13 cellular contexts compared by ENCODE assay signal in genomic region chr17:74452027-74452840, GRCh38. TPM values are rescaled to one million over a fixed set of nuclear protein-coding genes. Genes with fewer than 3 reads are reported as not detected.
DNase-seq lines count a peak whose midpoint lies in the region; ATAC-seq, FAIRE-seq and TF ChIP-seq lines count a peak whose summit lies in the region.
"Had no signal": no experiment of that assay in that cellular context is flagged by ENCODE, and none has a peak within 500 bp of the region (broad histone marks: within the 10 kb centered on the region; RNA-seq: fewer than 3 reads in every experiment).

No MANE protein-coding gene starts in this region.

- no peaks in the 10 kb centered on the region for H3K9me3 Mint-ChIP-seq in naive thymus-derived CD4-positive, alpha-beta T cell
- no peaks in the 10 kb centered on the region for H3K9me3 Mint-ChIP-seq in endothelial cell (ENCODE audit: unreplicated experiment)
- H3K9me3 Mint-ChIP-seq in activated CD4-positive, alpha-beta T cell treated with anti-CD3 and anti-CD28 coated beads for 36 hours (ENCODE audit: low read depth) = no peaks in the 10 kb centered on the region

- no peak for FAIRE-seq in bronchial epithelial cell (lab: Jason Lieb, UNC)

- TF ChIP-seq CTCF in HEK293 (tag by site-specific recombination; IDR thresholded peaks at IDR 0.05) (no peak), bronchial epithelial cell (IDR thresholded peaks at IDR 0.05; ENCODE audit: insufficient read depth, low read length, severe bottlenecking) (no peak), endothelial cell (IDR thresholded peaks at IDR 0.05; ENCODE audit: unreplicated experiment) (no peak)

- peak overlapping the region in 8 of 10 donors; percentile 21 to 59 (median 41) for H3K4me3 Mint-ChIP-seq in naive thymus-derived CD4-positive, alpha-beta T cell
- no peak overlapping the region for H3K4me3 Mint-ChIP-seq in endothelial cell (ENCODE audit: unreplicated experiment)
- no peak overlapping the region for H3K4me3 Mint-ChIP-seq in activated CD4-positive, alpha-beta T cell treated with anti-CD3 and anti-CD28 coated beads for 36 hours

- H3K27ac ChIP-seq in BLaER1 (no peak overlapping the region), HEK293 (ENCODE audit: extremely low read depth, low read depth, low read length) (no peak overlapping the region)
- H3K27ac ChIP-seq in naive thymus-derived CD4-positive, alpha-beta T cell (ENCODE audit: low read depth, low read length) = no peak overlapping the region

- no peak overlapping the region for H3K4me3 ChIP-seq in BLaER1
- no peak overlapping the region for H3K4me3 ChIP-seq in HEK293 (ENCODE audit: low read depth, low read length)
- no peak overlapping the region for H3K4me3 ChIP-seq in bronchial epithelial cell (ENCODE audit: low read depth, low read length)
- H3K4me3 ChIP-seq in naive thymus-derived CD4-positive, alpha-beta T cell (ENCODE audit: low read length) = no peak overlapping the region

- intact Hi-C loops in naive thymus-derived CD4-positive, alpha-beta T cell (cut with micrococcal nuclease) = loop anchor here in 1 of 2 donors (10.0 kb wide), 1 partner anchor 147 kb away; no protein-coding TSS in a partner anchor
- intact Hi-C loops in activated CD4-positive, alpha-beta T cell treated with anti-CD3 and anti-CD28 coated beads for 36 hours (cut with DNase I, micrococcal nuclease) = loop anchor here in 1 of 2 experiments (10.0 kb wide), 1 partner anchor 147 kb away; no protein-coding TSS in a partner anchor

- H3K36me3 ChIP-seq in BLaER1 (no peaks in the 10 kb centered on the region), HEK293 (ENCODE audit: control insufficient read depth in 2 of 2, insufficient read depth in 1 of 2, low read length in 2 of 2) (peaks cover 0 to 6% of the 10 kb centered on the region in 2 experiments; a peak in 2 of 3 replicates), bronchial epithelial cell (ENCODE audit: control insufficient read depth, insufficient read depth, low read length) (peaks cover 2% of the 10 kb centered on the region)
- H3K36me3 ChIP-seq in naive thymus-derived CD4-positive, alpha-beta T cell (ENCODE audit: control insufficient read depth in 2 of 3, insufficient read depth in 3 of 3, low read length in 3 of 3) = no peaks in the 10 kb centered on the region

- DNase-seq in bronchial epithelial cell (ENCODE audit: low read depth) = peak; percentile 10
- DNase-seq in naive thymus-derived CD4-positive, alpha-beta T cell = no peak
- no peak for DNase-seq in GM19238 (ENCODE audit: insufficient read length, low spot score)
- no peak for DNase-seq in endothelial cell (ENCODE audit: low spot score)
- DNase-seq in activated CD4-positive, alpha-beta T cell treated with anti-CD3 and anti-CD28 coated beads for 36 hours = no peak
- DNase-seq: activated naive CD4-positive, alpha-beta T cell treated with Interleukin-2 at 50 U/mL for 16 hours; EL; hippocampal formation; KG1; SK-N-SH had no signal

- H3K27ac Mint-ChIP-seq in naive thymus-derived CD4-positive, alpha-beta T cell = peak overlapping the region in 1 of 9 donors; percentile 48
- no peak overlapping the region for H3K27ac Mint-ChIP-seq in endothelial cell (ENCODE audit: unreplicated experiment)
- H3K27ac Mint-ChIP-seq in activated CD4-positive, alpha-beta T cell treated with anti-CD3 and anti-CD28 coated beads for 36 hours = no peak overlapping the region

- no peak for ATAC-seq in naive thymus-derived CD4-positive, alpha-beta T cell
- ATAC-seq in GM18861 (IDR thresholded peaks at IDR 0.05; ENCODE audit: unreplicated experiment) = no peak
- no peak for ATAC-seq in activated CD4-positive, alpha-beta T cell treated with anti-CD3 and anti-CD28 coated beads for 36 hours

- H3K36me3 Mint-ChIP-seq in naive thymus-derived CD4-positive, alpha-beta T cell = no peaks in the 10 kb centered on the region
- peaks cover 8% of the 10 kb centered on the region for H3K36me3 Mint-ChIP-seq in endothelial cell (ENCODE audit: low read depth, unreplicated experiment)
- no peaks in the 10 kb centered on the region for H3K36me3 Mint-ChIP-seq in activated CD4-positive, alpha-beta T cell treated with anti-CD3 and anti-CD28 coated beads for 36 hours (ENCODE audit: low read depth)

- no peaks in the 10 kb centered on the region for H4K20me1 ChIP-seq in BLaER1

- H3K4me2 ChIP-seq in BLaER1 = peak overlapping the region; percentile 88
- H3K4me2 ChIP-seq: SK-N-SH had no signal

- peaks cover 0 to 19% (median 0%) of the 10 kb centered on the region in 5 donors for H3K27me3 Mint-ChIP-seq in naive thymus-derived CD4-positive, alpha-beta T cell
- H3K27me3 Mint-ChIP-seq in endothelial cell (ENCODE audit: unreplicated experiment) = peaks cover 11% of the 10 kb centered on the region
- H3K27me3 Mint-ChIP-seq in activated CD4-positive, alpha-beta T cell treated with anti-CD3 and anti-CD28 coated beads for 36 hours = peaks cover 6% of the 10 kb centered on the region

- no peak overlapping the region; the same call in 1 of the 2 replicates for H3K9ac ChIP-seq in BLaER1
- H3K9ac ChIP-seq: SK-N-SH had no signal

- H3K4me1 ChIP-seq in BLaER1 (peaks cover 51% of the 10 kb centered on the region), HEK293 (ENCODE audit: control insufficient read depth, insufficient read depth, low read length) (peaks cover 8% of the 10 kb centered on the region)
- peaks cover 4 to 20% of the 10 kb centered on the region in 2 donors for H3K4me1 ChIP-seq in naive thymus-derived CD4-positive, alpha-beta T cell (ENCODE audit: control insufficient read depth in 2 of 2, insufficient read depth in 2 of 2, low read length in 2 of 2)

- H3K27me3 ChIP-seq in BLaER1 = peaks cover 31% of the 10 kb centered on the region
- peaks cover 8% of the 10 kb centered on the region for H3K27me3 ChIP-seq in bronchial epithelial cell (ENCODE audit: control insufficient read depth, insufficient read depth, low read length)
- no peaks in the 10 kb centered on the region for H3K27me3 ChIP-seq in naive thymus-derived CD4-positive, alpha-beta T cell (ENCODE audit: control insufficient read depth in 2 of 2, insufficient read depth in 2 of 2, low read length in 2 of 2)

- CTCF ChIA-PET in HEK293 (lab: Yijun Ruan, JAX) = interaction anchor here (0.5 to 11.7 kb wide), 4 partner anchors 16 to 156 kb away, joined by 3 to 453 read pairs (median 78); no protein-coding TSS in a partner anchor
- CTCF ChIA-PET in naive thymus-derived CD4-positive, alpha-beta T cell (lab: Charles Lee) = interaction anchor here (2.0 kb wide), 1 partner anchor 73 kb away, joined by 7 read pairs; no protein-coding TSS in a partner anchor
- CTCF ChIA-PET in activated CD4-positive, alpha-beta T cell treated with anti-CD3 and anti-CD28 coated beads for 36 hours (lab: Charles Lee) = interaction anchor here (0.7 to 1.5 kb wide), 4 partner anchors 14 to 182 kb away, joined by 3 to 4 read pairs (median 4); no protein-coding TSS in a partner anchor

- peaks cover 0 to 25% (median 2%) of the 10 kb centered on the region in 7 donors for H3K4me1 Mint-ChIP-seq in naive thymus-derived CD4-positive, alpha-beta T cell
- peaks cover 8% of the 10 kb centered on the region for H3K4me1 Mint-ChIP-seq in endothelial cell (ENCODE audit: unreplicated experiment)
- peaks cover 6% of the 10 kb centered on the region for H3K4me1 Mint-ChIP-seq in activated CD4-positive, alpha-beta T cell treated with anti-CD3 and anti-CD28 coated beads for 36 hours

- POLR2A ChIA-PET in HEK293 (lab: Yijun Ruan, JAX) = interaction anchor here (1.1 kb wide), 1 partner anchor 90 kb away, joined by 5 read pairs; the partner anchor contains the start of gene BTBD17
- POLR2A ChIA-PET in naive thymus-derived CD4-positive, alpha-beta T cell (lab: Charles Lee) = no interaction called here
- POLR2A ChIA-PET in activated CD4-positive, alpha-beta T cell treated with anti-CD3 and anti-CD28 coated beads for 36 hours (lab: Charles Lee) = no interaction called here

- H3K9me3 ChIP-seq in BLaER1 (no peaks in the 10 kb centered on the region), HEK293 (ENCODE audit: control insufficient read depth, insufficient read depth, low read depth, low read length) (no peaks in the 10 kb centered on the region)
- no peaks in the 10 kb centered on the region for H3K9me3 ChIP-seq in naive thymus-derived CD4-positive, alpha-beta T cell (ENCODE audit: control insufficient read depth in 2 of 3, low read length in 3 of 3)
- H3K9me3 ChIP-seq: SK-N-SH had no signal

TF ChIP-seq in HEK293, 187 proteins besides CTCF, POLR2A, EP300 and RAD21 (continues in another document):
- TF ChIP-seq ZNF350 (tag by site-specific recombination; IDR thresholded peaks at IDR 0.05) = no peak
- TF ChIP-seq ZNF266 (tag by site-specific recombination; IDR thresholded peaks at IDR 0.05; ENCODE audit: low read depth) = no peak
- no peak for TF ChIP-seq ZNF239 (tag by site-specific recombination; IDR thresholded peaks at IDR 0.05)
- no peak for TF ChIP-seq ZNF549 (tag by site-specific recombination; IDR thresholded peaks at IDR 0.05)
- no peak for TF ChIP-seq ZSCAN23 (tag by site-specific recombination; IDR thresholded peaks at IDR 0.05)
- TF ChIP-seq, protein P1, sequence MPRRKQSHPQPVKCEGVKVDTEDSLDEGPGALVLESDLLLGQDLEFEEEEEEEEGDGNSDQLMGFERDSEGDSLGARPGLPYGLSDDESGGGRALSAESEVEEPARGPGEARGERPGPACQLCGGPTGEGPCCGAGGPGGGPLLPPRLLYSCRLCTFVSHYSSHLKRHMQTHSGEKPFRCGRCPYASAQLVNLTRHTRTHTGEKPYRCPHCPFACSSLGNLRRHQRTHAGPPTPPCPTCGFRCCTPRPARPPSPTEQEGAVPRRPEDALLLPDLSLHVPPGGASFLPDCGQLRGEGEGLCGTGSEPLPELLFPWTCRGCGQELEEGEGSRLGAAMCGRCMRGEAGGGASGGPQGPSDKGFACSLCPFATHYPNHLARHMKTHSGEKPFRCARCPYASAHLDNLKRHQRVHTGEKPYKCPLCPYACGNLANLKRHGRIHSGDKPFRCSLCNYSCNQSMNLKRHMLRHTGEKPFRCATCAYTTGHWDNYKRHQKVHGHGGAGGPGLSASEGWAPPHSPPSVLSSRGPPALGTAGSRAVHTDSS (tag by site-specific recombination; IDR thresholded peaks at IDR 0.05) = no peak
- TF ChIP-seq ZNF530 (tag by site-specific recombination; IDR thresholded peaks at IDR 0.05; ENCODE audit: low read depth) = no peak
- 0 out of 2 replicates have a peak, but pooled peaks have one; percentile 40 for TF ChIP-seq KLF10 (tag by site-specific recombination; IDR thresholded peaks at IDR 0.05)

RNA-seq across cellular contexts. Expression of gene CD300A, which starts 14.2 kb away (rescaled TPM):
- total RNA-seq in bronchial epithelial cell (not detected in 2 replicates), endothelial cell (ENCODE audit: unreplicated experiment) (not detected)
- 10 to 100 TPM in 2 of 5 experiments, 1 to 10 TPM in 3; 5.0 to 52.4 (median 6.8) TPM for total RNA-seq in naive thymus-derived CD4-positive, alpha-beta T cell
- 1 to 10 TPM; 5.8 to 9.5 TPM for polyA plus RNA-seq in naive thymus-derived CD4-positive, alpha-beta T cell
- total RNA-seq in activated CD4-positive, alpha-beta T cell treated with anti-CD3 and anti-CD28 coated beads for 36 hours = 1 to 10 TPM; 4.9 to 5.8 TPM
- polyA plus RNA-seq: SK-N-SH had no signal

RNA-seq across cellular contexts. Expression of gene GPRC5C, which starts 20.3 kb away (rescaled TPM):
- total RNA-seq in bronchial epithelial cell = 15.4 and 15.5 TPM in 2 replicates
- 1 to 10 TPM in 1 of 5 experiments, under 1 TPM in 2, not detected in 2; 0.13 to 1.9 (median 0.29) TPM for total RNA-seq in naive thymus-derived CD4-positive, alpha-beta T cell
- not detected for polyA plus RNA-seq in naive thymus-derived CD4-positive, alpha-beta T cell
- 24.7 TPM for total RNA-seq in endothelial cell (ENCODE audit: unreplicated experiment)
- 1 to 10 TPM in 1 of 2 experiments, under 1 TPM in 1; 0.97 to 1.3 TPM for total RNA-seq in activated CD4-positive, alpha-beta T cell treated with anti-CD3 and anti-CD28 coated beads for 36 hours
- polyA plus RNA-seq: SK-N-SH had no signal

Comparison
In these comparisons a context has a peak if more than half of its experiments do, and no peak if none do; other contexts are left out.
1. H3K4me3 Mint-ChIP-seq: peak in naive thymus-derived CD4-positive, alpha-beta T cell (8 of 10); none in endothelial cell (single experiment) and activated CD4-positive, alpha-beta T cell treated with anti-CD3 and anti-CD28 coated beads for 36 hours (single experiment).